In genomic region chr19:19849056-19849455, GRCh38 we compare ENCODE assay signal across 26 cellular contexts.
"Had no signal": no experiment of that assay in that cellular context is flagged by ENCODE, and none has a peak within 500 bp of the region (broad histone marks: within the 10 kb centered on the region; RNA-seq: fewer than 3 reads in every experiment).

No MANE protein-coding gene starts in this region.

- H3K27me3 Mint-ChIP-seq: naive thymus-derived CD4-positive, alpha-beta T cell; progenitor cell of endocrine pancreas; stimulated activated naive CD8-positive, alpha-beta T cell treated with anti-CD3 and anti-CD28 coated beads, Interleukin-15, amount 100 ng/mL, for 72 hours had no signal

- H3K27ac Mint-ChIP-seq: mesothelial cell of epicardium; naive thymus-derived CD4-positive, alpha-beta T cell; nephron; neural progenitor cell; progenitor cell of endocrine pancreas; stimulated activated naive CD8-positive, alpha-beta T cell treated with anti-CD3 and anti-CD28 coated beads, Interleukin-15, amount 100 ng/mL, for 72 hours had no signal

- H3K36me3 ChIP-seq: esophagus muscularis mucosa, gastroesophageal sphincter, heart left ventricle, neural progenitor cell, right lobe of liver, suprapubic skin, vagina had no signal

- H3K36me3 Mint-ChIP-seq: neural progenitor cell had no signal

- H3K4me3 ChIP-seq: esophagus muscularis mucosa, gastroesophageal sphincter, heart left ventricle, hepatocyte, lung, mucosa of descending colon, neural progenitor cell, right lobe of liver, suprapubic skin, vagina had no signal

- H3K4me3 Mint-ChIP-seq: mesothelial cell of epicardium; naive thymus-derived CD4-positive, alpha-beta T cell; nephron; neural progenitor cell; stimulated activated naive CD8-positive, alpha-beta T cell treated with anti-CD3 and anti-CD28 coated beads, Interleukin-15, amount 100 ng/mL, for 72 hours had no signal

- ATAC-seq: foreskin keratinocyte; gastroesophageal sphincter; heart left ventricle; left lobe of liver; mucosa of descending colon; naive thymus-derived CD4-positive, alpha-beta T cell; right lobe of liver; stimulated activated naive CD8-positive, alpha-beta T cell treated with anti-CD3 and anti-CD28 coated beads, Interleukin-15, amount 100 ng/mL, for 72 hours had no signal

- H3K4me1 ChIP-seq: esophagus muscularis mucosa, foreskin keratinocyte, gastroesophageal sphincter, heart left ventricle, neural progenitor cell, parathyroid adenoma, right lobe of liver, suprapubic skin, vagina had no signal

- H3K4me1 Mint-ChIP-seq: mesothelial cell of epicardium; naive thymus-derived CD4-positive, alpha-beta T cell; nephron; neural progenitor cell; stimulated activated naive CD8-positive, alpha-beta T cell treated with anti-CD3 and anti-CD28 coated beads, Interleukin-15, amount 100 ng/mL, for 72 hours had no signal

- DNase-seq: effector memory CD4-positive, alpha-beta T cell; foreskin keratinocyte; heart left ventricle; kidney; mesenchymal stem cell; mucosa of descending colon; naive thymus-derived CD4-positive, alpha-beta T cell; right lobe of liver; small intestine; stimulated activated CD4-positive, alpha-beta T cell treated with anti-CD3 and anti-CD28 coated beads, Interleukin-15, amount 100 ng/mL, for 24 hours; stimulated activated CD4-positive, alpha-beta T cell treated with anti-CD3 and anti-CD28 coated beads, Interleukin-2, amount 100 ng/mL, for 48 hours; stimulated activated naive CD4-positive, alpha-beta T cell; stimulated activated naive CD8-positive, alpha-beta T cell treated with anti-CD3 and anti-CD28 coated beads, Interleukin-15, amount 100 ng/mL, for 72 hours; trophoblast cell had no signal

- H3K9me3 ChIP-seq: esophagus muscularis mucosa, gastroesophageal sphincter, suprapubic skin, vagina had no signal

- H3K27me3 ChIP-seq: esophagus muscularis mucosa, foreskin keratinocyte, gastroesophageal sphincter, heart left ventricle, hepatocyte, neural progenitor cell, right lobe of liver, suprapubic skin, vagina had no signal
